In genomic region chr10:78330884-78331283, GRCh38 we compare ENCODE assay signal across 13 cellular contexts.
"Had no signal": no experiment of that assay in that cellular context is flagged by ENCODE, and none has a peak within 500 bp of the region (broad histone marks: within the 10 kb centered on the region; RNA-seq: fewer than 3 reads in every experiment).

No MANE protein-coding gene starts in this region.

- H3K4me3 ChIP-seq: coronary artery, left lung, right lobe of liver, testis had no signal

- H3K27ac ChIP-seq: left lung, right lobe of liver, testis had no signal

- H3K27ac Mint-ChIP-seq: activated CD8-positive, alpha-beta T cell treated with anti-CD3 and anti-CD28 coated beads for 36 hours; activated naive CD4-positive, alpha-beta T cell treated with anti-CD3 and anti-CD28 coated beads, Interleukin-2, amount 10 ng/mL, durations not matched to agents 7 days and 5 days; activated T-helper 17 cell treated with anti-CD3 and anti-CD28 coated beads, Interleukin-2, amount 50 U/mL, for 72 hours; T-cell had no signal

- H3K4me1 Mint-ChIP-seq: activated naive CD4-positive, alpha-beta T cell treated with anti-CD3 and anti-CD28 coated beads, Interleukin-2, amount 10 ng/mL, durations not matched to agents 7 days and 5 days; activated T-helper 17 cell treated with anti-CD3 and anti-CD28 coated beads, Interleukin-2, amount 50 U/mL, for 72 hours; T-cell had no signal

- ATAC-seq: activated CD8-positive, alpha-beta T cell treated with anti-CD3 and anti-CD28 coated beads for 36 hours; activated T-helper 17 cell treated with anti-CD3 and anti-CD28 coated beads, Interleukin-2, amount 50 U/mL, for 72 hours; right lobe of liver; T-cell had no signal

- DNase-seq: activated CD8-positive, alpha-beta T cell treated with anti-CD3 and anti-CD28 coated beads for 36 hours; activated naive CD4-positive, alpha-beta T cell treated with anti-CD3 and anti-CD28 coated beads, Interleukin-2, amount 10 ng/mL, durations not matched to agents 7 days and 5 days; activated T-cell treated with anti-CD3 and anti-CD28 coated beads for 4 hours; effector CD4-positive, alpha-beta T cell; left lung; stimulated activated CD4-positive, alpha-beta T cell treated with anti-CD3 and anti-CD28 coated beads, Interleukin-2, amount 100 ng/mL, for 24 hours; stimulated activated naive CD4-positive, alpha-beta T cell treated with Interleukin-2 at 50 U/mL for 16 hours; T-cell; T1000; testis had no signal

- H3K4me1 ChIP-seq: left lung, testis had no signal

- H3K27me3 ChIP-seq: left lung, right lobe of liver, testis had no signal

- H3K36me3 ChIP-seq: left lung, right lobe of liver had no signal

- H3K4me3 Mint-ChIP-seq: activated CD8-positive, alpha-beta T cell treated with anti-CD3 and anti-CD28 coated beads for 36 hours; activated naive CD4-positive, alpha-beta T cell treated with anti-CD3 and anti-CD28 coated beads, Interleukin-2, amount 10 ng/mL, durations not matched to agents 7 days and 5 days; activated T-helper 17 cell treated with anti-CD3 and anti-CD28 coated beads, Interleukin-2, amount 50 U/mL, for 72 hours; T-cell had no signal

- H3K9me3 ChIP-seq: testis had no signal
